In the genomic region with DNA sequence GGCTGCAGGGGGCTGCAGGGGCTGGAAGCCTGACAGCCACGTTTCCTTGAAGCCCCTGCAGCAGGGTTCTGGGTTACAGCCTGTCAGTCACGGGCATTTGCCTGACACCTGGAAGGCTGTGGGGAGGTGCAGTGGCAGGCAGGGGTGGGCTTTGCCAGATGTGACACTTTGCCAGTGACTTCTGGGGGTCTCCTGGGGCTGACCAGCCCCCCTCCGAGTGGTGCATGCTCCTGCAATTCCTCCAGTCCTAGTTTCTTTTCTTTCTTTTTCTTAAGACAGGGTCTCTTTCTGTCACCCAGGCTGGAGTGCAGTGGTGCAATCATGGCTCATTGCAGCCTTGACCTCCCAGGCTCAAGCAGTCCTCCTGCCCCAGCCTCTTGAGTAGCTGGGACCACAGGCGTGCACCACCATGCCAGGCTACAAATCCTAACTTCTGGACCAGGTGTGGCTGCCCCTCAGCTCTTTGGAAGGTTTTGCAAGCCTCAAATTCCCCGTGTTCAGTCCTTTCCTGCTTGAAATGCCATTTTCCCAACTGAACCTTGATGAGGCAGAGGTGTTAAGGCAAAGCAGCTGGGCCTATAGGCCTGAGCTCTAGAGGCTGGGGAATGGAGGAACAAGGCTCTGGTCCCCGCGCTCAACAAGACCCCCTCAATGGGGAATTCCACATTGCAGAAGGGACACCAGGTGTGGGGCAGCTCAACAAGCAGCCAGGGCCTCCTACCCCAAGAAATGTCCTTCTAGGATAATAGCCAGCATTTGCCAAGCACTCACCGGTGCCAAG, we compare ENCODE assay signal across 15 cellular contexts. TPM values are rescaled to one million over a fixed set of nuclear protein-coding genes. Genes with fewer than 3 reads are reported as not detected.
A peak's percentile ranks its signal among the peaks of the same experiment; 100 is the strongest.
DNase-seq lines count a peak whose midpoint lies in the region; ATAC-seq, FAIRE-seq and TF ChIP-seq lines count a peak whose summit lies in the region.
"Had no signal": no experiment of that assay in that cellular context is flagged by ENCODE, and none has a peak within 500 bp of the region (broad histone marks: within the 10 kb centered on the region; RNA-seq: fewer than 3 reads in every experiment).

No MANE protein-coding gene starts in this region.

- H3K36me3 ChIP-seq in BLaER1 = no peaks in the 10 kb centered on the region
- H3K36me3 ChIP-seq: ovary, spleen had no signal

- no peak for TF ChIP-seq CTCF in HL-60 (IDR thresholded peaks at IDR 0.05; ENCODE audit: insufficient read depth, low read length)

- H3K9me3 Mint-ChIP-seq in activated naive CD8-positive, alpha-beta T cell treated with anti-CD3 and anti-CD28 coated beads, Interleukin-2, amount 10 ng/mL, durations not matched to agents 7 days and 5 days = no peaks in the 10 kb centered on the region
- H3K9me3 Mint-ChIP-seq in naive B cell = no peaks in the 10 kb centered on the region
- H3K9me3 Mint-ChIP-seq: activated CD4-positive, alpha-beta memory T cell treated with anti-CD3 and anti-CD28 coated beads for 36 hours had no signal

- H3K4me3 ChIP-seq in BLaER1 = peak overlapping the region; percentile 22
- H3K4me3 ChIP-seq in HL-60 (replicated peaks; ENCODE audit: insufficient read depth, low read length) = no peak overlapping the region
- H3K4me3 ChIP-seq: ovary had no signal

- no peak for DNase-seq in HL-60 (ENCODE audit: low read depth in 1 of 2, low spot score in 1 of 2)
- DNase-seq in activated naive CD8-positive, alpha-beta T cell treated with anti-CD3 and anti-CD28 coated beads, Interleukin-2, amount 10 ng/mL, durations not matched to agents 7 days and 5 days = peak; percentile 26
- DNase-seq in naive B cell = no peak
- DNase-seq in RCC 7860 (ENCODE audit: low spot score) = no peak
- no peak for DNase-seq in NCI-H345 (lab: John Stamatoyannopoulos, UW)
- DNase-seq in middle frontal gyrus (ENCODE audit: extremely low spot score, low spot score) = no peak
- DNase-seq: activated gamma-delta T cell treated with Interleukin-2 at 50 U/mL for 16 hours, kidney glomerular epithelial cell, NCI-H1694, NCI-H510A, spleen had no signal

- POLR2A ChIA-PET in activated naive CD8-positive, alpha-beta T cell treated with anti-CD3 and anti-CD28 coated beads, Interleukin-2, amount 10 ng/mL, durations not matched to agents 7 days and 5 days (lab: Charles Lee) = no interaction called here

- peak overlapping the region; percentile 30 for H3K27ac Mint-ChIP-seq in activated naive CD8-positive, alpha-beta T cell treated with anti-CD3 and anti-CD28 coated beads, Interleukin-2, amount 10 ng/mL, durations not matched to agents 7 days and 5 days
- no peak overlapping the region for H3K27ac Mint-ChIP-seq in naive B cell

- H3K27me3 ChIP-seq in BLaER1 = no peaks in the 10 kb centered on the region
- H3K27me3 ChIP-seq in HL-60 (ENCODE audit: insufficient read depth, poor library complexity, severe bottlenecking) = no peaks in the 10 kb centered on the region
- H3K27me3 ChIP-seq: ovary, spleen had no signal

- H4K20me1 ChIP-seq in BLaER1 = peaks cover 16% of the 10 kb centered on the region

- peaks cover 6% of the 10 kb centered on the region for H3K9me3 ChIP-seq in BLaER1
- H3K9me3 ChIP-seq: ovary, spleen had no signal

- FAIRE-seq in RCC 7860 (lab: Jason Lieb, UNC) = no peak

- ATAC-seq in activated naive CD8-positive, alpha-beta T cell treated with anti-CD3 and anti-CD28 coated beads, Interleukin-2, amount 10 ng/mL, durations not matched to agents 7 days and 5 days (ENCODE audit: low read depth) = no peak
- ATAC-seq in naive B cell (ENCODE audit: low read depth in 2 of 2) (peak; percentile 55 to 56), GM21576 (IDR thresholded peaks at IDR 0.05; ENCODE audit: unreplicated experiment) (no peak)

- peak overlapping the region; percentile 49; the same call in 1 of the 2 replicates for H3K27ac ChIP-seq in BLaER1
- peak overlapping the region; percentile 69 for H3K27ac ChIP-seq in HL-60 (replicated peaks)
- H3K27ac ChIP-seq: ovary had no signal

- no peak overlapping the region for H3K4me3 Mint-ChIP-seq in activated naive CD8-positive, alpha-beta T cell treated with anti-CD3 and anti-CD28 coated beads, Interleukin-2, amount 10 ng/mL, durations not matched to agents 7 days and 5 days
- H3K4me3 Mint-ChIP-seq in naive B cell = peak overlapping the region in 6 of 8 donors; percentile 10 to 75 (median 56)
- H3K4me3 Mint-ChIP-seq: activated CD4-positive, alpha-beta memory T cell treated with anti-CD3 and anti-CD28 coated beads for 36 hours had no signal

- peaks cover 9% of the 10 kb centered on the region for H3K27me3 Mint-ChIP-seq in activated naive CD8-positive, alpha-beta T cell treated with anti-CD3 and anti-CD28 coated beads, Interleukin-2, amount 10 ng/mL, durations not matched to agents 7 days and 5 days
- H3K27me3 Mint-ChIP-seq in naive B cell = peaks cover 11 to 23% (median 13%) of the 10 kb centered on the region in 3 donors
- H3K27me3 Mint-ChIP-seq: activated CD4-positive, alpha-beta memory T cell treated with anti-CD3 and anti-CD28 coated beads for 36 hours had no signal

- H3K4me1 ChIP-seq in BLaER1 = peaks cover 74% of the 10 kb centered on the region

- H3K4me2 ChIP-seq in BLaER1 = peak overlapping the region; percentile 90

- peak overlapping the region; percentile 20; the same call in 1 of the 2 replicates for H3K9ac ChIP-seq in BLaER1

- no peaks in the 10 kb centered on the region for H3K36me3 Mint-ChIP-seq in activated naive CD8-positive, alpha-beta T cell treated with anti-CD3 and anti-CD28 coated beads, Interleukin-2, amount 10 ng/mL, durations not matched to agents 7 days and 5 days
- no peaks in the 10 kb centered on the region for H3K36me3 Mint-ChIP-seq in naive B cell
- H3K36me3 Mint-ChIP-seq: activated CD4-positive, alpha-beta memory T cell treated with anti-CD3 and anti-CD28 coated beads for 36 hours had no signal

- H3K4me1 Mint-ChIP-seq in activated naive CD8-positive, alpha-beta T cell treated with anti-CD3 and anti-CD28 coated beads, Interleukin-2, amount 10 ng/mL, durations not matched to agents 7 days and 5 days = peaks cover 14% of the 10 kb centered on the region
- peaks cover 5 to 20% (median 14%) of the 10 kb centered on the region in 3 donors for H3K4me1 Mint-ChIP-seq in naive B cell

RNA-seq across cellular contexts. Expression of a gene that starts 20.2 kb away (rescaled TPM):
- total RNA-seq in activated naive CD8-positive, alpha-beta T cell treated with anti-CD3 and anti-CD28 coated beads, Interleukin-2, amount 10 ng/mL, durations not matched to agents 7 days and 5 days = 1 to 10 TPM; 8.1 to 9.2 TPM
- 10 to 100 TPM in 1 of 6 donors, 1 to 10 TPM in 5; 4.9 to 17.6 (median 6.4) TPM for polyA plus RNA-seq in naive B cell (ENCODE audit: low read depth in 6 of 6)

Comparison
In these comparisons a context has a peak if more than half of its experiments do, and no peak if none do; other contexts are left out.
1. ATAC-seq: peak in naive B cell (2 of 2); none in activated naive CD8-positive, alpha-beta T cell treated with anti-CD3 and anti-CD28 coated beads, Interleukin-2, amount 10 ng/mL, durations not matched to agents 7 days and 5 days (single experiment) and GM21576 (single experiment).